Comparison of ENCODE assay signal across 10 cellular contexts in genomic region chr14:22520235-22520634, GRCh38.
DNase-seq lines count a peak whose midpoint lies in the region; ATAC-seq, FAIRE-seq and TF ChIP-seq lines count a peak whose summit lies in the region.
"Had no signal": no experiment of that assay in that cellular context is flagged by ENCODE, and none has a peak within 500 bp of the region (broad histone marks: within the 10 kb centered on the region; RNA-seq: fewer than 3 reads in every experiment).

No MANE protein-coding gene starts in this region.

- no peaks in the 10 kb centered on the region for H3K79me2 ChIP-seq in SK-N-SH (ENCODE audit: insufficient read depth)

- H3K9ac ChIP-seq in SK-N-SH: no peak overlapping the region

- no peak overlapping the region for H3K4me2 ChIP-seq in SK-N-SH

- no peaks in the 10 kb centered on the region for H3F3A ChIP-seq in SK-N-SH (replicated peaks; ENCODE audit: insufficient read depth)

- peak overlapping the region; percentile 74; the same call in 1 of the 2 replicates for H3K27ac ChIP-seq in RWPE1
- peak overlapping the region; percentile 83 for H3K27ac ChIP-seq in effector memory CD4-positive, alpha-beta T cell (ENCODE audit: insufficient read depth, low read length, poor library complexity, severe bottlenecking)
- H3K27ac ChIP-seq in SK-N-SH (ENCODE audit: low read depth in 2 of 2, low read length in 1 of 2): no peak overlapping the region

- H3K36me3 ChIP-seq in effector memory CD4-positive, alpha-beta T cell (ENCODE audit: control insufficient read depth, insufficient read depth, low read length): peaks cover 23% of the 10 kb centered on the region
- H3K36me3 ChIP-seq in SK-N-SH (replicated peaks in 1 of 2; ENCODE audit: control insufficient read depth in 1 of 2, insufficient read depth in 2 of 2, low read length in 1 of 2): no peaks in the 10 kb centered on the region

- H4K20me1 ChIP-seq in SK-N-SH (ENCODE audit: insufficient read depth): no peaks in the 10 kb centered on the region

- ATAC-seq in GM19397 (IDR thresholded peaks at IDR 0.05; ENCODE audit: unreplicated experiment): no peak

- no peaks in the 10 kb centered on the region for H3K9me2 ChIP-seq in SK-N-SH

- H3K9me3 ChIP-seq in effector memory CD4-positive, alpha-beta T cell (ENCODE audit: control insufficient read depth, low read length): no peaks in the 10 kb centered on the region
- H3K9me3 ChIP-seq in SK-N-SH: no peaks in the 10 kb centered on the region

- TF ChIP-seq CTCF in RWPE1 (conservative IDR thresholded peaks at IDR 0.05; ENCODE audit: low read depth) (no peak), SK-N-SH (IDR thresholded peaks at IDR 0.05) (no peak)

- TF ChIP-seq POLR2A in GM12892 (IDR thresholded peaks at IDR 0.05; ENCODE audit: low read depth, low read length): no peak

- H3K4me3 ChIP-seq in effector memory CD4-positive, alpha-beta T cell (ENCODE audit: insufficient read depth, low read depth, low read length, poor library complexity, severe bottlenecking): peak overlapping the region; percentile 8
- no peak overlapping the region for H3K4me3 ChIP-seq in skeletal muscle cell (ENCODE audit: low read depth, low read length)
- no peak overlapping the region for H3K4me3 ChIP-seq in SK-N-SH (ENCODE audit: low read depth in 2 of 2, low read length in 1 of 2)

- peaks cover 85% of the 10 kb centered on the region for H3K4me1 ChIP-seq in effector memory CD4-positive, alpha-beta T cell (ENCODE audit: control insufficient read depth, insufficient read depth, low read length, poor library complexity, severe bottlenecking)
- peaks cover 10 to 21% of the 10 kb centered on the region in 2 experiments; a peak in 2 of 4 replicates for H3K4me1 ChIP-seq in SK-N-SH (ENCODE audit: control insufficient read depth in 1 of 2, insufficient read depth in 2 of 2, low read depth in 1 of 2, low read length in 1 of 2)

- no peak for DNase-seq in GM12892 (ENCODE audit: insufficient read length)
- DNase-seq in RWPE1 (ENCODE audit: low spot score): peak; percentile 70
- no peak for DNase-seq in effector memory CD4-positive, alpha-beta T cell
- peak; percentile 34 for DNase-seq in skeletal muscle cell (ENCODE audit: low read depth)
- DNase-seq in C1 segment of cervical spinal cord (lab: John Stamatoyannopoulos, UW): no peak
- no peak for DNase-seq in SK-N-SH
- DNase-seq: NCI-H1694 treated with DMSO at 0.1 percent for 48 hours; stimulated activated CD8-positive, alpha-beta memory T cell treated with anti-CD3 and anti-CD28 coated beads, Interleukin-4, amount 100 ng/mL, for 48 hours had no signal

- no peak overlapping the region for H2AFZ ChIP-seq in SK-N-SH (ENCODE audit: low read depth)

- CTCF ChIA-PET in RWPE1 (lab: Yijun Ruan, JAX) (no interaction called here), SK-N-SH (lab: Yijun Ruan, JAX) (no interaction called here)

- POLR2A ChIA-PET in RWPE1 (lab: Yijun Ruan, JAX; ENCODE audit: low non-redundant PET) (no interaction called here), SK-N-SH (lab: Yijun Ruan, JAX) (no interaction called here)

- TF ChIP-seq EP300 in SK-N-SH (IDR thresholded peaks at IDR 0.05; ENCODE audit: borderline replicate concordance in 1 of 2, low read depth in 1 of 2, low read length in 1 of 2): no peak

- TF ChIP-seq RAD21 in SK-N-SH (IDR thresholded peaks at IDR 0.05; ENCODE audit: low read length): no peak

- WGBS in SK-N-SH (ENCODE audit: low lambda C conversion rate): 44% methylated on average over 4 of the region's 4 CpGs

- no peaks in the 10 kb centered on the region for H3K27me3 ChIP-seq in effector memory CD4-positive, alpha-beta T cell (replicated peaks; ENCODE audit: control insufficient read depth, insufficient read depth, low read length, poor library complexity, severe bottlenecking)
- H3K27me3 ChIP-seq in SK-N-SH (ENCODE audit: insufficient read depth): peaks cover 34% of the 10 kb centered on the region

- FAIRE-seq in GM12892 (lab: Jason Lieb, UNC): peak; percentile 46
- FAIRE-seq: endometrium had no signal

TF ChIP-seq in SK-N-SH, 30 proteins besides CTCF, POLR2A, EP300 and RAD21:
- TF ChIP-seq MEF2A (IDR thresholded peaks at IDR 0.05; ENCODE audit: borderline replicate concordance, low read depth) (no peak), TEAD4 (IDR thresholded peaks at IDR 0.05; ENCODE audit: borderline replicate concordance, insufficient read depth) (no peak), RXRA (IDR thresholded peaks at IDR 0.05; ENCODE audit: borderline replicate concordance, low read depth) (no peak), MXI1 (IDR thresholded peaks at IDR 0.05; ENCODE audit: low read depth, low read length) (no peak), TAF1 (IDR thresholded peaks at IDR 0.05; ENCODE audit: borderline replicate concordance, low read depth, low read length) (no peak), GATA2 (CRISPR knock-in tag; IDR thresholded peaks at IDR 0.05) (no peak), FOXJ3 (CRISPR knock-in tag; IDR thresholded peaks at IDR 0.05) (no peak), USF2 (IDR thresholded peaks at IDR 0.05; ENCODE audit: borderline replicate concordance, low read depth, low read length) (no peak), MAX (IDR thresholded peaks at IDR 0.05; ENCODE audit: low read depth) (no peak), USF1 (IDR thresholded peaks at IDR 0.05; ENCODE audit: borderline replicate concordance, low read depth) (no peak), GABPA (IDR thresholded peaks at IDR 0.05; ENCODE audit: low read depth) (no peak), NFIC (IDR thresholded peaks at IDR 0.05; ENCODE audit: borderline replicate concordance) (no peak), ELF1 (IDR thresholded peaks at IDR 0.05) (no peak)

Comparison
In these comparisons a context has a peak if more than half of its experiments do, and no peak if none do; other contexts are left out.
1. DNase-seq: peak in RWPE1 (single experiment) and skeletal muscle cell (single experiment); none in GM12892 (single experiment), effector memory CD4-positive, alpha-beta T cell (0 of 3), C1 segment of cervical spinal cord (0 of 14) and SK-N-SH (single experiment).
2. H3K27ac ChIP-seq: peak in RWPE1 (single experiment) and effector memory CD4-positive, alpha-beta T cell (single experiment); none in SK-N-SH (0 of 2).